ENCODE assay signal across 1 cellular context in the genomic region with DNA sequence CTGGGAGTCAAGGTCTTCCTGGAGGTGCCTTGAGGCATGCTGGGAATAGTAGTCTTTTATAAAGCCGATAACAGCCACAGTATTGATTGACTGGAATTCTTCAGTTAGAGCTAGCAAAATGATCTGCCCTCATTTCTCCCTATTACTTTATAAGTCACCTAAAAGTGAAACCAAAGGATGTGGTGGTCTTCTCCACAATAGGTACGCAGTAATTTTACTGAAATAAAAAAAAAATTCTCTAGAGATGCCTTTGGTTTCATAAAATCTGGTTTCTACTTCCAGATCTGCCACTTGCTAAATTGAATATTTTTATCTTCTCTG.
TF ChIP-seq lines count a peak whose summit lies in the region.

No MANE protein-coding gene starts in this region.

TF ChIP-seq in endothelial cell of umbilical vein, 7 proteins besides CTCF, POLR2A, EP300 and RAD21:
- no peak for TF ChIP-seq JUN (IDR thresholded peaks at IDR 0.05; ENCODE audit: borderline replicate concordance, insufficient read depth, insufficient read length, low read depth)
- no peak for TF ChIP-seq EZH2 (IDR thresholded peaks at IDR 0.05; ENCODE audit: borderline replicate concordance, low read depth, low read length, severe bottlenecking)
- no peak for TF ChIP-seq FOS (IDR thresholded peaks at IDR 0.05; ENCODE audit: borderline replicate concordance, insufficient read depth, low read length)
- no peak for TF ChIP-seq MYC (IDR thresholded peaks at IDR 0.05; ENCODE audit: low read depth, low read length)
- TF ChIP-seq GATA2 (IDR thresholded peaks at IDR 0.05; ENCODE audit: insufficient read depth, insufficient read length, low read depth, low read length): no peak
